8 cellular contexts compared by ENCODE assay signal in the genomic region with DNA sequence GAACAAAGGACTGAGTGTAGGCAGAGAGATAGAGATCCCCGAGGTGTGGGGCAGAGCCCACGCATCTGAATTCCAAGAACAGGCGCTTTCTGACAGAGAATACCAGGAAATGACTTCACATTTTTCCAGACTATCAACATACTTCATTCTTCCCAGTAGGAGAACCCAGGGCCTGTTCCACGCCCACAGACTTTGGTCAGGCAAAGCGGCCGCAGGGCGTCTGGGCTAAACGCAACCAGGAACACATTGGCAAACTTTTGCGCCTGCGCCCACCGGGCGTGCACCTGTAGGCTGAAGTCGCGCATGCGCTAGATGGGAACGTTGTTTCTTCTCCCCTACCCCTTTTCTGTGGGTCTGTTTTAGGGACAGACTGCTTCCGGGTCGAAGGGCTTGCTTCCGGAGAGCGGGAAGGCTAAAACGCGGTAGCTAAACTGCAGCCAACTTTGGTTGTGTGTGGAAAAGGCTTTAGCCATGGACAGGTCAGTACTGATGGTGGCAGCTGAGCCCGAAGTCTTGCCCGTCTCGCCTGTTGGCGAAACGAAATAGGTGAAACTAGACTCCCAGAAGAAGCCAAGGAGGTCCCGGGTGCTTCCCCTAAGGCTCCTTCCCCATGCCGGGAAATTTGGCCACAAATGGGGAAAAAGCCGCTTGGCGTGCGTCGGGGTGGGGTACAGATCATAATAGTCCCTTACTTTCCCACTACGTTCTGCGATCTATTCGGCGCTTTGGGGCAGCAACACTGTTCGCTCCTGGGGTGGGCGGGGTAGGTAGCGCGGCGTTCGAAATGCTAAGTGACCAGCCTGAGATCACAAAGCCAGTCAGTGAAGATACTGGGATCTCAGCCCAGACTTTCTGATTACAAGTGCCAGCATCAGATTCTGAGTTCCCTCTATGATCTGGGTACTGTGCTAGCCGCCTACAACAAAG. TPM values are rescaled to one million over a fixed set of nuclear protein-coding genes. Genes with fewer than 3 reads are reported as not detected.
DNase-seq lines count a peak whose midpoint lies in the region; ATAC-seq and TF ChIP-seq lines count a peak whose summit lies in the region.

NUP107 (plus strand) TSS at position 384 of the 927 bp plus-strand sequence; CDS start at position 472, 88 bp downstream.

- no peak for TF ChIP-seq CTCF in LNCaP clone FGC (IDR thresholded peaks at IDR 0.05; ENCODE audit: control insufficient read depth, extremely low read depth, insufficient read depth)
- no peak for TF ChIP-seq CTCF in RWPE1 (conservative IDR thresholded peaks at IDR 0.05; ENCODE audit: low read depth)
- TF ChIP-seq CTCF in fibroblast of mammary gland (conservative IDR thresholded peaks at IDR 0.05; ENCODE audit: control insufficient read depth, insufficient read depth, low read depth, low read length) = peak; percentile 7

- peak within 1 kb of the TSS; percentile 75 for H3K27ac ChIP-seq in RWPE1

- H3K27me3 Mint-ChIP-seq in activated T-helper 2 cell treated with anti-CD3 and anti-CD28 coated beads, Interferon-gamma antibody, Interleukin-2, Interleukin-4, amounts not matched to agents 10 μg/mL and 5 μg/mL and 100 μg/mL, durations not matched to agents 14 hours and 24 hours and 36 hours (ENCODE audit: low read depth) = no peaks in the 10 kb centered on the region
- no peaks in the 10 kb centered on the region for H3K27me3 Mint-ChIP-seq in naive thymus-derived CD8-positive, alpha-beta T cell

- CTCF ChIA-PET in RWPE1 (lab: Yijun Ruan, JAX) = interaction anchor here (0.5 kb wide), 1 partner anchor 286 kb away, joined by 3 read pairs; no protein-coding TSS in a partner anchor

- DNase-seq in Daoy (ENCODE audit: low read depth) (peak; percentile 100), GOT3 (lab: John Stamatoyannopoulos, UW) (peak; percentile 100), LNCaP clone FGC (ENCODE audit: low read depth) (peak; percentile 99), RWPE1 (ENCODE audit: low spot score) (peak; percentile 99), fibroblast of mammary gland (ENCODE audit: low read depth) (peak; percentile 99)
- peak; percentile 94 for DNase-seq in activated T-helper 2 cell treated with anti-CD3 and anti-CD28 coated beads, Interferon-gamma antibody, Interleukin-2, Interleukin-4, amounts not matched to agents 10 μg/mL and 5 μg/mL and 100 μg/mL, durations not matched to agents 14 hours and 24 hours and 36 hours (ENCODE audit: low spot score)
- DNase-seq in naive thymus-derived CD8-positive, alpha-beta T cell = peak; percentile 94 to 99 (median 96)
- DNase-seq in stimulated activated naive CD4-positive, alpha-beta T cell (lab: John Stamatoyannopoulos, UW) = peak; percentile 92 to 98 (median 96)

- H3K36me3 Mint-ChIP-seq in activated T-helper 2 cell treated with anti-CD3 and anti-CD28 coated beads, Interferon-gamma antibody, Interleukin-2, Interleukin-4, amounts not matched to agents 10 μg/mL and 5 μg/mL and 100 μg/mL, durations not matched to agents 14 hours and 24 hours and 36 hours (ENCODE audit: low read depth) = peaks cover 22% of the 10 kb centered on the region
- peaks cover 0 to 34% (median 15%) of the 10 kb centered on the region in 3 donors for H3K36me3 Mint-ChIP-seq in naive thymus-derived CD8-positive, alpha-beta T cell

- peak within 1 kb of the TSS; percentile 99 for H3K4me3 ChIP-seq in LNCaP clone FGC (ENCODE audit: low read depth, low read length)
- H3K4me3 ChIP-seq in fibroblast of mammary gland (ENCODE audit: control insufficient read depth, low read depth, low read length) = peak within 1 kb of the TSS; percentile 99

- ATAC-seq in naive thymus-derived CD8-positive, alpha-beta T cell = peak; percentile 93 to 94

- peak within 1 kb of the TSS; percentile 93 for H3K4me3 Mint-ChIP-seq in activated T-helper 2 cell treated with anti-CD3 and anti-CD28 coated beads, Interferon-gamma antibody, Interleukin-2, Interleukin-4, amounts not matched to agents 10 μg/mL and 5 μg/mL and 100 μg/mL, durations not matched to agents 14 hours and 24 hours and 36 hours (ENCODE audit: low read depth)
- peak within 1 kb of the TSS; percentile 93 to 99 (median 98) for H3K4me3 Mint-ChIP-seq in naive thymus-derived CD8-positive, alpha-beta T cell

- peaks cover 31% of the 10 kb centered on the region for H3K4me1 Mint-ChIP-seq in activated T-helper 2 cell treated with anti-CD3 and anti-CD28 coated beads, Interferon-gamma antibody, Interleukin-2, Interleukin-4, amounts not matched to agents 10 μg/mL and 5 μg/mL and 100 μg/mL, durations not matched to agents 14 hours and 24 hours and 36 hours (ENCODE audit: low read depth)
- peaks cover 9 to 55% (median 43%) of the 10 kb centered on the region in 4 donors for H3K4me1 Mint-ChIP-seq in naive thymus-derived CD8-positive, alpha-beta T cell

- H3K9me3 Mint-ChIP-seq in activated T-helper 2 cell treated with anti-CD3 and anti-CD28 coated beads, Interferon-gamma antibody, Interleukin-2, Interleukin-4, amounts not matched to agents 10 μg/mL and 5 μg/mL and 100 μg/mL, durations not matched to agents 14 hours and 24 hours and 36 hours = no peaks in the 10 kb centered on the region
- H3K9me3 Mint-ChIP-seq in naive thymus-derived CD8-positive, alpha-beta T cell = no peaks in the 10 kb centered on the region

- H3K27ac Mint-ChIP-seq in activated T-helper 2 cell treated with anti-CD3 and anti-CD28 coated beads, Interferon-gamma antibody, Interleukin-2, Interleukin-4, amounts not matched to agents 10 μg/mL and 5 μg/mL and 100 μg/mL, durations not matched to agents 14 hours and 24 hours and 36 hours = peak within 1 kb of the TSS; percentile 93
- H3K27ac Mint-ChIP-seq in naive thymus-derived CD8-positive, alpha-beta T cell = peak within 1 kb of the TSS; percentile 98 to 100 (median 99)

- POLR2A ChIA-PET in RWPE1 (lab: Yijun Ruan, JAX; ENCODE audit: low non-redundant PET) = no interaction called here
- POLR2A ChIA-PET in naive thymus-derived CD8-positive, alpha-beta T cell (lab: Charles Lee) = interaction anchor here (0.6 to 3.1 kb wide), 11 partner anchors 10 to 389 kb away, joined by 3 to 25 read pairs (median 5); partner anchors contain the start of genes MDM1, MDM2, RAP1B and SLC35E3

- intact Hi-C loops in activated T-helper 2 cell treated with anti-CD3 and anti-CD28 coated beads, Interferon-gamma antibody, Interleukin-2, Interleukin-4, amounts not matched to agents 10 μg/mL and 5 μg/mL and 100 μg/mL, durations not matched to agents 14 hours and 24 hours and 36 hours (cut with micrococcal nuclease) = loop anchor here (1.0 to 5.0 kb wide), 9 partner anchors 12 to 354 kb away; partner anchors contain the start of genes MDM1, MDM2, RAP1B and SLC35E3

RNA-seq across cellular contexts. Expression of gene NUP107, which starts in this region (rescaled TPM):
- 168 TPM in 2 replicates for total RNA-seq in Daoy (2014; rRNA removed; shearing (Covaris generic))
- 101 and 106 TPM in 2 replicates for total RNA-seq in activated T-helper 2 cell treated with anti-CD3 and anti-CD28 coated beads, Interferon-gamma antibody, Interleukin-2, Interleukin-4, amounts not matched to agents 10 μg/mL and 5 μg/mL and 100 μg/mL, durations not matched to agents 14 hours and 24 hours and 36 hours
- 10 to 100 TPM; 69.9 to 78.5 TPM for total RNA-seq in naive thymus-derived CD8-positive, alpha-beta T cell
- 10 to 100 TPM; 21.3 to 39.0 (median 24.6) TPM for polyA plus RNA-seq in naive thymus-derived CD8-positive, alpha-beta T cell

Comparison
In these comparisons a context has a peak if more than half of its experiments do, and no peak if none do; other contexts are left out.
1. Peak in every context shown above with its lines: DNase-seq, ATAC-seq, H3K4me3 ChIP-seq and H3K27ac ChIP-seq.